ENCODE assay signal across 24 cellular contexts in the genomic region with DNA sequence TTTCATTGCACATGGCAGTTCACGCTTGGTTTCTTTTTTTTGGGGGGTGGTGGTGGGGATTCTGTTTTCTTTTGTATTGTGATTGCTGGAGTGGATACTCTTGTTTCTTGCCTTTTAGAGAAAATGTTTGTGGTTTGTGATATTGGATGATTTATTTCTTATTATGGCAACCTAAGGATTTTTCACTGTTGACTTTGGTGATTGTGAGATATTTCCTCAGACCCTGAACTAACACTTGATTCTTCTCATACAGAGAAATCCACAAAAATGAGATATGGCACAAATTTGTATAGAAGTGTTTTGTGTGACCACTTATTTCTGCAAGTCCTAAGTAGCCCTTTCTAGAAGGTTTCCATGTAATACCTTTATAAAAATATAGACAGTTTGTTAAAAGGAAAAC.
DNase-seq lines count a peak whose midpoint lies in the region; ATAC-seq and TF ChIP-seq lines count a peak whose summit lies in the region.
"Had no signal": no experiment of that assay in that cellular context is flagged by ENCODE, and none has a peak within 500 bp of the region (broad histone marks: within the 10 kb centered on the region; RNA-seq: fewer than 3 reads in every experiment).

No MANE protein-coding gene starts in this region.

- peak; percentile 87 for DNase-seq in amniotic epithelial cell (ENCODE audit: low read depth)
- peak; percentile 71 for DNase-seq in fibroblast of the aortic adventitia (ENCODE audit: low read depth)
- no peak for DNase-seq in HuH-7 (ENCODE audit: low spot score)
- no peak for DNase-seq in SW480 (ENCODE audit: low spot score)
- DNase-seq in activated CD4-positive, alpha-beta T cell treated with anti-CD3 and anti-CD28 coated beads for 48 hours, result no peak
- DNase-seq: activated CD4-positive, alpha-beta T cell treated with anti-CD3 and anti-CD28 coated beads for 4 hours; cortex of kidney; effector memory CD8-positive, alpha-beta T cell; gastrocnemius medialis; NCI-H446 treated with DMSO at 0.1 percent for 48 hours; right lobe of liver; SJCRH30; stimulated activated CD8-positive, alpha-beta memory T cell treated with anti-CD3 and anti-CD28 coated beads, Interleukin-4, amount 100 ng/mL, for 48 hours; T1000 had no signal

- H3K27me3 Mint-ChIP-seq in nephron (ENCODE audit: low read depth), result peaks cover 11% of the 10 kb centered on the region

- no peaks in the 10 kb centered on the region for H3K9me3 Mint-ChIP-seq in nephron
- H3K9me3 Mint-ChIP-seq: activated naive CD4-positive, alpha-beta T cell treated with anti-CD3 and anti-CD28 coated beads, Interleukin-2, amount 50 U/mL, for 72 hours; activated T-helper 17 cell treated with anti-CD3 and anti-CD28 coated beads, Interleukin-2, amount 50 U/mL, for 72 hours; stimulated activated naive CD8-positive, alpha-beta T cell treated with anti-CD3 and anti-CD28 coated beads, Interleukin-15, Interleukin-2, amounts not matched to agents 100 ng/mL and 50 ng/mL, for 24 hours had no signal

- H3K4me3 Mint-ChIP-seq in nephron, result no peak overlapping the region
- H3K4me3 Mint-ChIP-seq: activated T-helper 17 cell treated with anti-CD3 and anti-CD28 coated beads, Interleukin-2, amount 50 U/mL, for 72 hours; effector memory CD8-positive, alpha-beta T cell; stimulated activated naive CD8-positive, alpha-beta T cell treated with anti-CD3 and anti-CD28 coated beads, Interleukin-15, Interleukin-2, amounts not matched to agents 100 ng/mL and 50 ng/mL, for 24 hours had no signal

- TF ChIP-seq CTCF in 22Rv1 (IDR thresholded peaks at IDR 0.05), result no peak
- no peak for TF ChIP-seq CTCF in fibroblast of the aortic adventitia (IDR thresholded peaks at IDR 0.05; ENCODE audit: insufficient read depth, low read length)
- no peak for TF ChIP-seq CTCF in nephron (IDR thresholded peaks at IDR 0.05; ENCODE audit: unreplicated experiment in 3 of 3)

- no peak for ATAC-seq in GM19035 (IDR thresholded peaks at IDR 0.05; ENCODE audit: unreplicated experiment)
- ATAC-seq: activated naive CD4-positive, alpha-beta T cell treated with anti-CD3 and anti-CD28 coated beads, Interleukin-2, amount 50 U/mL, for 72 hours; activated T-helper 17 cell treated with anti-CD3 and anti-CD28 coated beads, Interleukin-2, amount 50 U/mL, for 72 hours; effector memory CD8-positive, alpha-beta T cell; gastrocnemius medialis; right lobe of liver had no signal

- no peaks in the 10 kb centered on the region for H3K36me3 Mint-ChIP-seq in nephron (ENCODE audit: low read depth)

- peaks cover 57% of the 10 kb centered on the region for H3K4me1 Mint-ChIP-seq in nephron
- H3K4me1 Mint-ChIP-seq: activated T-helper 17 cell treated with anti-CD3 and anti-CD28 coated beads, Interleukin-2, amount 50 U/mL, for 72 hours had no signal

- no peak overlapping the region for H3K4me3 ChIP-seq in fibroblast of the aortic adventitia (ENCODE audit: low read depth, low read length)
- H3K4me3 ChIP-seq: esophagus muscularis mucosa, gastrocnemius medialis, right lobe of liver, SJCRH30, vagina had no signal

- H3K27ac Mint-ChIP-seq in nephron, result peak overlapping the region; percentile 61 to 88 (median 65)
- H3K27ac Mint-ChIP-seq: activated naive CD4-positive, alpha-beta T cell treated with anti-CD3 and anti-CD28 coated beads, Interleukin-2, amount 50 U/mL, for 72 hours; activated T-helper 17 cell treated with anti-CD3 and anti-CD28 coated beads, Interleukin-2, amount 50 U/mL, for 72 hours; effector memory CD8-positive, alpha-beta T cell; stimulated activated naive CD8-positive, alpha-beta T cell treated with anti-CD3 and anti-CD28 coated beads, Interleukin-15, Interleukin-2, amounts not matched to agents 100 ng/mL and 50 ng/mL, for 24 hours had no signal

- peak overlapping the region; percentile 76 for H3K27ac ChIP-seq in 22Rv1
- H3K27ac ChIP-seq: gastrocnemius medialis, neutrophil, right lobe of liver, SJCRH30, vagina, WERI-Rb-1 had no signal

Comparison
In these comparisons a context has a peak if more than half of its experiments do, and no peak if none do; other contexts are left out.
1. DNase-seq: peak in amniotic epithelial cell (single experiment) and fibroblast of the aortic adventitia (single experiment); none in HuH-7 (single experiment), SW480 (single experiment) and activated CD4-positive, alpha-beta T cell treated with anti-CD3 and anti-CD28 coated beads for 48 hours (single experiment).